Comparison of ENCODE assay signal across 22 cellular contexts in genomic region chr12:102093319-102093718, GRCh38. TPM values are rescaled to one million over a fixed set of nuclear protein-coding genes. Genes with fewer than 3 reads are reported as not detected.
DNase-seq lines count a peak whose midpoint lies in the region; ATAC-seq and TF ChIP-seq lines count a peak whose summit lies in the region.
"Had no signal": no experiment of that assay in that cellular context is flagged by ENCODE, and none has a peak within 500 bp of the region (broad histone marks: within the 10 kb centered on the region; RNA-seq: fewer than 3 reads in every experiment).

No MANE protein-coding gene starts in this region.

- TF ChIP-seq CTCF in left ventricle myocardium inferior (IDR thresholded peaks at IDR 0.05; ENCODE audit: borderline replicate concordance) (no peak), choroid plexus epithelial cell (conservative IDR thresholded peaks at IDR 0.05; ENCODE audit: low read depth, low read length) (no peak)

- H3K4me1 ChIP-seq in left ventricle myocardium inferior = peaks cover 26% of the 10 kb centered on the region
- no peaks in the 10 kb centered on the region for H3K4me1 ChIP-seq in right cardiac atrium (ENCODE audit: control insufficient read depth, insufficient read depth, low read length)
- H3K4me1 ChIP-seq: BE2C, breast epithelium, gastroesophageal sphincter had no signal

- DNase-seq in left ventricle myocardium inferior (no peak), right cardiac atrium (no peak), choroid plexus epithelial cell (ENCODE audit: low read depth) (peak; percentile 57), kidney glomerular epithelial cell (lab: John Stamatoyannopoulos, UW) (peak; percentile 2)
- no peak for DNase-seq in stimulated activated CD4-positive, alpha-beta T cell treated with anti-CD3 and anti-CD28 coated beads, Interleukin-4, amount 100 ng/mL, for 4 hours
- DNase-seq: BE2C; dermis blood vessel endothelial cell; left colon; NCI-H1417 treated with DMSO at 0.1 percent for 48 hours; NCI-H2171; NCI-H69; stimulated activated CD4-positive, alpha-beta T cell treated with anti-CD3 and anti-CD28 coated beads, Interleukin-2, amount 100 ng/mL, for 48 hours; stimulated activated naive CD8-positive, alpha-beta T cell treated with anti-CD3 and anti-CD28 coated beads, Interleukin-15, amount 100 ng/mL, for 72 hours; trophoblast cell had no signal

- H3K27ac ChIP-seq in left ventricle myocardium inferior (replicated peaks) (peak overlapping the region; percentile 9), right cardiac atrium (ENCODE audit: low read length) (no peak overlapping the region)
- H3K27ac ChIP-seq: 22Rv1, HL-60 had no signal

- no peaks in the 10 kb centered on the region for H3K27me3 ChIP-seq in left ventricle myocardium inferior (ENCODE audit: low read depth)
- no peaks in the 10 kb centered on the region for H3K27me3 ChIP-seq in right cardiac atrium (ENCODE audit: control insufficient read depth, insufficient read depth)
- H3K27me3 ChIP-seq: BE2C, breast epithelium, gastroesophageal sphincter had no signal

- ATAC-seq in right cardiac atrium (no peak), GM21786 (IDR thresholded peaks at IDR 0.05; ENCODE audit: unreplicated experiment) (no peak), HG03095 (IDR thresholded peaks at IDR 0.05; ENCODE audit: unreplicated experiment) (no peak), GM21515 (IDR thresholded peaks at IDR 0.05; ENCODE audit: unreplicated experiment) (no peak)
- ATAC-seq: gastroesophageal sphincter; left colon; natural killer cell treated with Interleukin-12 subunit alpha and Interleukin-12 subunit beta and Interleukin-15 and Interleukin-18, amount 100 ng/mL, for 72 hours; stimulated activated naive CD8-positive, alpha-beta T cell treated with anti-CD3 and anti-CD28 coated beads, Interleukin-15, amount 100 ng/mL, for 72 hours had no signal

- H3K4me3 ChIP-seq in left ventricle myocardium inferior (no peak overlapping the region), right cardiac atrium (ENCODE audit: low read length) (no peak overlapping the region), choroid plexus epithelial cell (ENCODE audit: low read depth, low read length) (no peak overlapping the region)
- H3K4me3 ChIP-seq: breast epithelium, gastroesophageal sphincter had no signal

- no peaks in the 10 kb centered on the region for H3K9me3 ChIP-seq in left ventricle myocardium inferior (replicated peaks)
- H3K9me3 ChIP-seq in right cardiac atrium (ENCODE audit: control insufficient read depth, low read length) = no peaks in the 10 kb centered on the region
- H3K9me3 ChIP-seq: BE2C, breast epithelium, gastroesophageal sphincter had no signal

- intact Hi-C loops in left ventricle myocardium inferior (cut with micrococcal nuclease) = no loop called here
- intact Hi-C loops in right cardiac atrium (cut with DNase I) = no loop called here

- H3K36me3 ChIP-seq in left ventricle myocardium inferior = peaks cover 21% of the 10 kb centered on the region
- H3K36me3 ChIP-seq: BE2C, breast epithelium had no signal

RNA-seq across cellular contexts. Expression of gene NUP37, which starts 26.6 kb away (rescaled TPM):
- total RNA-seq in left ventricle myocardium inferior (20.6 TPM), right cardiac atrium (10 to 100 TPM; 13.3 to 18.3 (median 16.3) TPM)
- polyA plus RNA-seq in right cardiac atrium = 17.0 TPM

RNA-seq across cellular contexts. Expression of gene PARPBP, which starts 26.7 kb away (rescaled TPM):
- total RNA-seq in left ventricle myocardium inferior (0.33 TPM), right cardiac atrium (1 to 10 TPM in 1 of 4 donors, under 1 TPM in 3; 0.47 to 1.3 (median 0.81) TPM)
- polyA plus RNA-seq in right cardiac atrium = 0.43 TPM

RNA-seq across cellular contexts. Expression of gene WASHC3, which starts 31.5 kb away (rescaled TPM):
- total RNA-seq in left ventricle myocardium inferior = 37.2 TPM
- total RNA-seq in right cardiac atrium = 10 to 100 TPM; 35.3 to 43.7 (median 36.7) TPM
- polyA plus RNA-seq in right cardiac atrium = 57.7 TPM

Comparison
In these comparisons a context has a peak if more than half of its experiments do, and no peak if none do; other contexts are left out.
1. DNase-seq: peak in choroid plexus epithelial cell (single experiment) and kidney glomerular epithelial cell (single experiment); none in left ventricle myocardium inferior (single experiment), right cardiac atrium (0 of 3) and stimulated activated CD4-positive, alpha-beta T cell treated with anti-CD3 and anti-CD28 coated beads, Interleukin-4, amount 100 ng/mL, for 4 hours (0 of 2).